ENCODE assay signal across 8 cellular contexts in the genomic region with DNA sequence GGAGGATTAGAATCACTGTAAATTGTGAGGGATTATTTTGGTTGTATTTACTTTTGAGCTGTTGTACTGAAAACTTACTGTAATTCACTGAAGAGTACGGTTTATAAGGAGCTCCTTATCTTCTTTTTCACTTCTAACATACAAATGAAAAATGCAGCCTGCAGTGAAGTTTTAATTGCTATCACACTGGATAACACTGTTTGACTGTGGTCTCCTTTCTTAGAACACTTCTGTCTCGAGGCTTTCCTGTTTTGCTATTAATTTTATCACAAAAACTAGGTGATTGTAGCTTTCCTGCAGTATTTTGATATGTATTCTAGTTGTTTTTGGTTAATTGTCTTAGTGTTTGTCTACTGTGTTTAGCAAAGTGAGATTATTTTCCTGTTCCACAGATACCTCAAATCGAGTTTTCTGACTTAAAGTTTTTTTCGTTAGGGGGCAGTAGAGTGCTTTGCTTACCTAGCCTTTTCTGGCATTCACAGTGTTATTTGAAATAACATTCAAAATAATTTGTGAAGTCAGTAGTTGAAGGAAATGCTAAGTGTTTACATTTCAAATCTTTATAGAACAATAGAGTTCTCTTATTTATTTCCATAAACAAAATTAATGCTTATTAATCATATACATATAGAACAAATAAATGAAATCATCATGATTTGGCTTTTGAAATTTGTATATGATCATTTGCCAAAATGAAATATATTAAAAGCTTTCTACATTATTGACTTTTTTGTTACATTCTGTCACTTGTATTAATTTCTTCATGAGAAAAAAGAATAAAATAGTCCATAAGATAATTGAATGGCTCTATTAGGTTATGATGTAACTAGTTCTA. TPM values are rescaled to one million over a fixed set of nuclear protein-coding genes. Genes with fewer than 3 reads are reported as not detected.
DNase-seq lines count a peak whose midpoint lies in the region; ATAC-seq, FAIRE-seq and TF ChIP-seq lines count a peak whose summit lies in the region.

No MANE protein-coding gene starts in this region.

- intact Hi-C loops in GM12878 (cut with micrococcal nuclease; ENCODE audit: unreplicated experiment), result loop anchor here (1.0 to 10.0 kb wide), 7 partner anchors 135 to 811 kb away; no protein-coding TSS in a partner anchor

- peaks cover 5% of the 10 kb centered on the region for H3K36me3 Mint-ChIP-seq in T-helper 2 cell treated with Interferon-gamma antibody and Interleukin-4, amounts not matched to agents 5 μg/mL and 100 μg/mL, for 36 hours (ENCODE audit: low read depth)

- BruUV-seq in GM12878 (replicated peaks; lab: Mats Ljungman, UMichigan), result no TSS peak

- H3K9me3 ChIP-seq in GM12878 (replicated peaks; ENCODE audit: control insufficient read depth, insufficient read depth, low read length) (no peaks in the 10 kb centered on the region), thoracic aorta (no peaks in the 10 kb centered on the region)

- FAIRE-seq in GM12878 (lab: Jason Lieb, UNC), result peak; percentile 66

- no peaks in the 10 kb centered on the region for H3K27me3 Mint-ChIP-seq in T-helper 2 cell treated with Interferon-gamma antibody and Interleukin-4, amounts not matched to agents 5 μg/mL and 100 μg/mL, for 36 hours (ENCODE audit: low read depth)

- H3K36me3 ChIP-seq in GM12878 (ENCODE audit: control insufficient read depth in 2 of 2, insufficient read depth in 2 of 2, low read length in 1 of 2), result no peaks in the 10 kb centered on the region
- H3K36me3 ChIP-seq in thoracic aorta, result no peaks in the 10 kb centered on the region

- H3K4me1 ChIP-seq in GM12878 (ENCODE audit: control insufficient read depth, insufficient read depth, low read length) (peaks cover 3% of the 10 kb centered on the region; the same call in 1 of the 2 replicates), thoracic aorta (ENCODE audit: control insufficient read depth in 1 of 2, low read depth in 2 of 2) (no peaks in the 10 kb centered on the region)

- H2AFZ ChIP-seq in GM12878 (ENCODE audit: control insufficient read depth, low read depth, low read length), result no peak overlapping the region

- H3K4me3 ChIP-seq in GM12878, result no peak overlapping the region
- no peak overlapping the region for H3K4me3 ChIP-seq in thoracic aorta

- 32% methylated on average over 4 of the region's 4 CpGs for WGBS in GM12878 (ENCODE audit: insufficient coverage, insufficient replicate concordance, low lambda C conversion rate, missing lambda C conversion rate)

- H3K9ac ChIP-seq in GM12878 (ENCODE audit: control insufficient read depth, insufficient read depth, low read length), result no peak overlapping the region

- H3K9me3 Mint-ChIP-seq in T-helper 2 cell treated with Interferon-gamma antibody and Interleukin-4, amounts not matched to agents 5 μg/mL and 100 μg/mL, for 36 hours, result no peaks in the 10 kb centered on the region

- SMC1A ChIA-PET in GM12878 (lab: Charles Lee; ENCODE audit: uncharacterized antibody, unreplicated experiment), result interaction anchor here (0.7 to 5.1 kb wide), 50 partner anchors 9 to 958 kb away, joined by 3 to 58 read pairs (median 4); a partner anchor contains a TSS

- CTCF ChIA-PET in GM12878 (lab: Yijun Ruan, JAX), result interaction anchor here (0.6 to 5.1 kb wide), 54 partner anchors 9 to 822 kb away, joined by 3 to 46 read pairs (median 4); a partner anchor contains a TSS

- ATAC-seq in HG02759 (IDR thresholded peaks at IDR 0.05; ENCODE audit: unreplicated experiment) (peak; percentile 51), GM12878 (peak; percentile 72), thoracic aorta (ENCODE audit: insufficient number of reproducible peaks, low FRiP score, low read depth) (peak; percentile 20), HG03520 (IDR thresholded peaks at IDR 0.05; ENCODE audit: unreplicated experiment) (no peak)

- POLR2A ChIA-PET in GM12878 (lab: Charles Lee), result interaction anchor here (1.0 to 1.7 kb wide), 2 partner anchors 221 to 436 kb away, joined by 3 read pairs; no protein-coding TSS in a partner anchor

- RAD21 ChIA-PET in GM12878 (lab: Charles Lee; ENCODE audit: unreplicated experiment), result interaction anchor here (0.6 to 4.3 kb wide), 22 partner anchors 61 to 1806 kb away, joined by 3 to 34 read pairs (median 4); a partner anchor contains a TSS

- peaks cover 13% of the 10 kb centered on the region for H3K4me1 Mint-ChIP-seq in T-helper 2 cell treated with Interferon-gamma antibody and Interleukin-4, amounts not matched to agents 5 μg/mL and 100 μg/mL, for 36 hours (ENCODE audit: low read depth)

- no peak overlapping the region for H3K27ac ChIP-seq in GM12878 (ENCODE audit: control insufficient read depth, insufficient read depth)
- no peak overlapping the region for H3K27ac ChIP-seq in thoracic aorta

- H3K27me3 ChIP-seq in GM12878 (replicated peaks in 1 of 2; ENCODE audit: control insufficient read depth in 2 of 2, insufficient read depth in 2 of 2, low read length in 1 of 2) (no peaks in the 10 kb centered on the region), thoracic aorta (replicated peaks; ENCODE audit: insufficient read depth) (no peaks in the 10 kb centered on the region)

- peak; percentile 84 for DNase-seq in G401 (ENCODE audit: low spot score)
- peak; percentile 49 for DNase-seq in NCI-H345 (lab: John Stamatoyannopoulos, UW)
- DNase-seq in GM12878 (ENCODE audit: low read depth, low spot score), result peak; percentile 12
- DNase-seq in inferior parietal cortex (ENCODE audit: extremely low spot score), result peak; percentile 94
- no peak for DNase-seq in thoracic aorta (ENCODE audit: low spot score)
- no peak for DNase-seq in T-helper 2 cell treated with Interferon-gamma antibody and Interleukin-4, amounts not matched to agents 5 μg/mL and 100 μg/mL, for 36 hours (ENCODE audit: low spot score)

- no peak overlapping the region for H3K4me2 ChIP-seq in GM12878 (ENCODE audit: control insufficient read depth, insufficient read depth)

- no peaks in the 10 kb centered on the region for H4K20me1 ChIP-seq in GM12878 (ENCODE audit: control insufficient read depth, insufficient read depth)

- in situ Hi-C loops in G401 (cut with HindIII; ENCODE audit: low sequenced_read_pairs), result no loop called here
- in situ Hi-C loops in GM12878 (cut with MboI), result loop anchor here (5.0 to 25.0 kb wide), 2 partner anchors 425 to 805 kb away; a partner anchor contains a TSS

- TF ChIP-seq POLR2A in GM12878 (IDR thresholded peaks at IDR 0.05; ENCODE audit: low read depth, low read length), result no peak

- no peak overlapping the region for H3K4me3 Mint-ChIP-seq in T-helper 2 cell treated with Interferon-gamma antibody and Interleukin-4, amounts not matched to agents 5 μg/mL and 100 μg/mL, for 36 hours

- no peaks in the 10 kb centered on the region for H3K79me2 ChIP-seq in GM12878 (ENCODE audit: control insufficient read depth, insufficient read depth, low read length)

- TF ChIP-seq CTCF in GM12878 (IDR thresholded peaks at IDR 0.05 in 2 of 3, conservative IDR thresholded peaks at IDR 0.05 in 1 of 3; ENCODE audit: control insufficient read depth in 2 of 3, extremely low read depth in 1 of 3, insufficient read depth in 1 of 3, low read depth in 3 of 3, low read length in 3 of 3), result peak; percentile 55 to 70 (median 62); a peak in 5 of 6 replicates
- TF ChIP-seq CTCF in thoracic aorta (IDR thresholded peaks at IDR 0.05), result peak; percentile 67

- peak; percentile 95 for TF ChIP-seq RAD21 in GM12878 (IDR thresholded peaks at IDR 0.05; ENCODE audit: insufficient read depth, low read depth, low read length)

- no peak overlapping the region for H3K27ac Mint-ChIP-seq in T-helper 2 cell treated with Interferon-gamma antibody and Interleukin-4, amounts not matched to agents 5 μg/mL and 100 μg/mL, for 36 hours

- TF ChIP-seq EP300 in GM12878 (IDR thresholded peaks at IDR 0.05; ENCODE audit: borderline replicate concordance in 1 of 2, control insufficient read depth in 1 of 2, low read depth in 2 of 2, low read length in 2 of 2), result no peak

TF ChIP-seq in GM12878, 131 proteins besides CTCF, POLR2A, EP300 and RAD21:
- TF ChIP-seq SMC3 (IDR thresholded peaks at IDR 0.05; ENCODE audit: borderline replicate concordance, low read length) (peak; percentile 67; the same call in 1 of the 2 replicates), ZSCAN29 (IDR thresholded peaks at IDR 0.05) (no peak)
TF ChIP-seq in GM12878: peak in this region for 1.

RNA-seq across cellular contexts. Expression of a gene that starts 52.9 kb away (rescaled TPM):
- total RNA-seq in G401 (2014; rRNA removed; shearing (Covaris generic)), result 30.6 and 41.2 TPM in 2 replicates
- 134 and 157 TPM in 2 replicates for total RNA-seq in GM12878 (2013; cell fraction: nucleolus; rRNA removed)
- total RNA-seq in GM12878 (2014; rRNA removed), result 26.0 and 32.3 TPM in 2 replicates
- 22.7 and 23.3 TPM in 2 replicates for total RNA-seq in GM12878 (2014; rRNA removed; fragmentation: Illumina TruSeq; extraction: Trizol)
- total RNA-seq in GM12878 (2021), result 17.0 and 19.6 TPM in 2 replicates
- polyA plus RNA-seq in GM12878 (2011; ENCODE audit: low read depth), result 9.7 TPM
- 30.1 and 45.6 TPM in 2 replicates for polyA plus RNA-seq in GM12878 (2011; rRNA removed)
- 9.2 and 12.1 TPM in 2 replicates for polyA plus RNA-seq in GM12878 (2011; cell fraction: cytosol; rRNA removed)
- 26.8 and 33.9 TPM in 2 replicates for polyA plus RNA-seq in GM12878 (2011; cell fraction: nucleus; rRNA removed)
- polyA plus RNA-seq in GM12878 (2012), result 13.2 and 16.9 TPM in 2 replicates
- 23.7 and 31.0 TPM in 2 replicates for polyA plus RNA-seq in GM12878 (2014; fragmentation: Illumina TruSeq; extraction: Trizol)
- 10 to 100 TPM; 57.7 to 98.7 TPM for polyA plus RNA-seq in GM12878 (2014; fragmentation: Nextera tagmentation; extraction: Ambion mirVana)
- 15.4 and 19.8 TPM in 2 replicates for polyA plus RNA-seq in GM12878 (2014; rRNA removed)
- 10 to 100 TPM; 37.4 to 37.8 TPM for polyA plus RNA-seq in GM12878 (2016; fragmentation: Nextera tagmentation; extraction: Ambion mirVana)
- polyA minus RNA-seq in GM12878 (2011; rRNA and poly(A)+ RNA removed), result 34.3 and 35.2 TPM in 2 replicates
- polyA minus RNA-seq in GM12878 (2011; cell fraction: cytosol; rRNA and poly(A)+ RNA removed), result 11.4 and 12.2 TPM in 2 replicates
- polyA minus RNA-seq in GM12878 (2011; cell fraction: nucleus; rRNA and poly(A)+ RNA removed), result 48.8 and 72.3 TPM in 2 replicates
- total RNA-seq in thoracic aorta, result 10 to 100 TPM; 12.6 to 21.6 TPM

Comparison
In these comparisons a context has a peak if more than half of its experiments do, and no peak if none do; other contexts are left out.
1. DNase-seq: peak in G401 (single experiment), NCI-H345 (single experiment), GM12878 (single experiment) and inferior parietal cortex (single experiment); none in thoracic aorta (single experiment) and T-helper 2 cell treated with Interferon-gamma antibody and Interleukin-4, amounts not matched to agents 5 μg/mL and 100 μg/mL, for 36 hours (single experiment).